In the genomic region with DNA sequence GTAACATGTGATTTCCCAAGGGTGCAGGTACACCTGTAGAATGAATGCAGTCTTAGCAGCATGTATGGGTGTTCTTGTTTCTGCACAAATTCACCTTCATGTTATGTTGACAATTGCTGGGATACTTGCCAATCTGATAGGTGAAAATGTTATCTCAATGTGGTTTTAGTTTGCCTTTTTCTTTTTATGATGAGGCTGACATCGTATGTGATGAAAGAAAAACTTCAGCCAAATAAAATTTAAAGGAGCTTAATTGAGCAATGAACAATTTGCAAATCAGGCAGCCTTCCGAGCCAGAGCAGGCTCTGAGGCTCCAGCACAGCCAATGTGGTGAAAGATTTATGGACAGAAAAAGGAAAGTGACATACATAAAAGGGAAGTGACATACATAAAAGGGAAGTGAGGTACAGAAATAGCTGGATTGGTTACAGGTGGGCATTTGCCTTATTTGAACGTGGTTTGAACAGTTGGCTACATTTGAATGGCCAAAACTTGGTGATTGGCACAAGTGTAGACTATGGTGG, we compare ENCODE assay signal across 14 cellular contexts.
DNase-seq lines count a peak whose midpoint lies in the region; ATAC-seq lines count a peak whose summit lies in the region.
"Had no signal": no experiment of that assay in that cellular context is flagged by ENCODE, and none has a peak within 500 bp of the region (broad histone marks: within the 10 kb centered on the region; RNA-seq: fewer than 3 reads in every experiment).

No MANE protein-coding gene starts in this region.

- peak; percentile 74 for ATAC-seq in GM19395 (IDR thresholded peaks at IDR 0.05; ENCODE audit: unreplicated experiment)
- no peak for ATAC-seq in HG03457 (IDR thresholded peaks at IDR 0.05; ENCODE audit: unreplicated experiment)

- DNase-seq in AML-193 (lab: John Stamatoyannopoulos, UW) (peak; percentile 23 to 33), KG1 (lab: John Stamatoyannopoulos, UW) (peak; percentile 53), SKM-1 treated with dmso at 0.1 percent for 144 hours (lab: John Stamatoyannopoulos, UW; ENCODE audit: unreplicated experiment) (peak; percentile 66), AG20443 (ENCODE audit: low spot score) (no peak), hypothalamus (lab: John Stamatoyannopoulos, UW) (no peak)
- DNase-seq in activated CD8-positive, alpha-beta memory T cell treated with anti-CD3 and anti-CD28 coated beads, Interleukin-2, amount 50 U/mL, for 48 hours = no peak
- DNase-seq: activated T-cell treated with anti-CD3 and anti-CD28 coated beads, Interleukin-2, amount 50 U/mL, for 24 hours; DMS53; kidney; NCI-H1092 treated with DMSO at 0.1 percent for 48 hours; NCI-H510A treated with DMSO at 0.1 percent for 48 hours; SHP77 treated with DMSO at 0.1 percent for 48 hours had no signal

Comparison
In these comparisons a context has a peak if more than half of its experiments do, and no peak if none do; other contexts are left out.
1. DNase-seq: peak in AML-193 (2 of 2), KG1 (single experiment) and SKM-1 treated with dmso at 0.1 percent for 144 hours (single experiment); none in AG20443 (single experiment), hypothalamus (0 of 51) and activated CD8-positive, alpha-beta memory T cell treated with anti-CD3 and anti-CD28 coated beads, Interleukin-2, amount 50 U/mL, for 48 hours (single experiment).